8 cellular contexts compared by ENCODE assay signal in the genomic region with DNA sequence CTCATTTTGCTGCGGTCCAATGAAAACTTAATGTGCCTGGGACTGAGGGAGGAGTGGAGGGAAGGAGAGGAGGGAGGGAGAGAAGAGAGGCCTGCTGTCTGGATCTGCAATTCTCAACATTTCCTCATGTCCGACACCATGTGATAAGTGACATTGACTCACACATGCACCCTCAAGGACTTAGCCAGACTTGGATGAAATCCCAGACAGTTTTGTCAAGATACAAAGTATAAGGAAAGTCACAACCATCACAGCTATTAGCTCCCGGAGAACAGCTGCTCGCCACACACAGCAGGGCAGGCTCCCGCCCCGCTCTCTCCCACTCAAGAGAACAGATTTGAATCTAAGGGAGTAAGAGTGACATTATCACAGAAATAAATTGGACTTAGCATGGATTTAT. TPM values are rescaled to one million over a fixed set of nuclear protein-coding genes. Genes with fewer than 3 reads are reported as not detected.
DNase-seq lines count a peak whose midpoint lies in the region; ATAC-seq and TF ChIP-seq lines count a peak whose summit lies in the region.

No MANE protein-coding gene starts in this region.

- 18 to 20% methylated on average over 6 of the region's 6 CpGs for WGBS in body of pancreas, 2 donors

- DNase-seq in HK-2 (ENCODE audit: unreplicated experiment) (peak; percentile 24), body of pancreas (peak; percentile 58 to 85 (median 73)), left colon (no peak), activated gamma-delta T cell treated with Interleukin-2 at 50 U/mL for 16 hours (no peak), NCI-H2081 treated with DMSO at 0.1 percent for 48 hours (lab: John Stamatoyannopoulos, UW) (no peak)

- H3K4me3 ChIP-seq in body of pancreas: no peak overlapping the region

- H3K27me3 ChIP-seq in body of pancreas: no peaks in the 10 kb centered on the region

- TF ChIP-seq POLR2A in body of pancreas (IDR thresholded peaks at IDR 0.05): peak in 2 of 3 donors; percentile 43 to 45

- H3K4me1 ChIP-seq in body of pancreas: peaks cover 29% of the 10 kb centered on the region

- no peaks in the 10 kb centered on the region for H3K9me3 ChIP-seq in body of pancreas

- intact Hi-C loops in body of pancreas (cut with DNase I) (no loop called here), left colon (cut with DNase I, micrococcal nuclease) (loop anchor here in 1 of 2 donors (10.0 kb wide), 1 partner anchor 56 kb away; a partner anchor contains a TSS)

- no peaks in the 10 kb centered on the region for H3K36me3 ChIP-seq in body of pancreas (replicated peaks in 1 of 2; ENCODE audit: insufficient read depth in 1 of 2, low read depth in 2 of 2)

- ATAC-seq in body of pancreas (peak; percentile 94), left colon (peak; percentile 84), HG02870 (IDR thresholded peaks at IDR 0.05; ENCODE audit: unreplicated experiment) (no peak), HG03097 (IDR thresholded peaks at IDR 0.05; ENCODE audit: low FRiP score, unreplicated experiment) (no peak)

- H3K27ac ChIP-seq in body of pancreas (peak overlapping the region; percentile 32 to 79 (median 75)), temporal lobe (ENCODE audit: low read depth, low read length) (peak overlapping the region; percentile 44)

- TF ChIP-seq CTCF in body of pancreas (IDR thresholded peaks at IDR 0.05): peak in 3 of 7 experiments; percentile 5 to 23 (median 17)

RNA-seq across cellular contexts. Expression of a gene that starts 5.5 kb away (rescaled TPM):
- total RNA-seq in body of pancreas (10 to 100 TPM; 11.4 to 13.8 TPM), left colon (10 to 100 TPM; 14.4 to 16.8 TPM), temporal lobe (17.7 TPM)

RNA-seq across cellular contexts. Expression of a gene that starts 32.6 kb away (rescaled TPM):
- total RNA-seq in body of pancreas (100 to 1,000 TPM; 143 to 166 TPM), left colon (100 to 1,000 TPM; 143 to 148 TPM), temporal lobe (77.9 TPM)

RNA-seq across cellular contexts. Expression of a gene that starts 55.4 kb away (rescaled TPM):
- 10 to 100 TPM in 1 of 2 donors, 1 to 10 TPM in 1; 6.0 to 10.5 TPM for total RNA-seq in body of pancreas
- total RNA-seq in left colon: 1 to 10 TPM in 1 of 2 donors, under 1 TPM in 1; 0.46 to 2.5 TPM
- total RNA-seq in temporal lobe: 20.9 TPM

Comparison
In these comparisons a context has a peak if more than half of its experiments do, and no peak if none do; other contexts are left out.
1. DNase-seq: peak in HK-2 (single experiment) and body of pancreas (4 of 4); none in left colon (0 of 2), activated gamma-delta T cell treated with Interleukin-2 at 50 U/mL for 16 hours (single experiment) and NCI-H2081 treated with DMSO at 0.1 percent for 48 hours (single experiment).
2. ATAC-seq: peak in body of pancreas (single experiment) and left colon (single experiment); none in HG02870 (single experiment) and HG03097 (single experiment).